Comparison of ENCODE assay signal across 1 cellular context in the genomic region with DNA sequence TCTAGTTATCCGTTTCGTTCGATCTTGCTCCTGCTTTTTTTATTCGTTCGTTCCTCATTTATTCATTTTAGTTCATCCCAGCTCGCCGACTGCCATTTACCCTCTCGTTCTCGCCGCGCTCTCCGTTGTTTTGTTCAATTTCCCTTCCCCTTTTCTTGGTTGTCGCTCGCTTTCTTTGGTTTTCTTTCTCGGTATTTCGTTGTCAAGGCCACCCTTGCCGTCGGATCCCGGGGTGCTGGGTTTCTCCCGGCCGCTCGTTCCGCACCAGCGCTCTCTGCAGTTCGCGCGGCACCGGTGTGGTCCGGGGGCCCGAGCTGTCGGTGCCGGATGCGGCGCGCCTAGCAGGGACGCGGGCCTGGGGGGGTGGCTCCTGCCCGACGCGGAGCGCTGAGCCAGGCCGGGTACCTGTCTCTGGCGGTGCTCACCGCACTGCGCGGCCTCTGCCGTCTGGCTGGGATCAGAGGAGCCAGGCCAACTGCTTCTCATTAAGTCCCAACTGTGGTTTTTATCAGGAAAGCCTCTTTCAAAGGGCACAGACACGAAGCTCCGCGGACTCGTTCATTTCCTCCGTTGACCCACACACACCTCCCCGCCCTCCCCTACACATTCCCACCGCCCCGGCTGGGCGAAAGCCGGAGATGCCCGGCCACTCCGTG.
TF ChIP-seq lines count a peak whose summit lies in the region.

No MANE protein-coding gene starts in this region.

TF ChIP-seq in IMR-90, 13 proteins besides CTCF, POLR2A, EP300 and RAD21:
- TF ChIP-seq BHLHE40 (IDR thresholded peaks at IDR 0.05; ENCODE audit: low read depth, low read length): no peak
